Comparison of ENCODE assay signal across 20 cellular contexts in genomic region chr20:13341737-13342393, GRCh38.
DNase-seq lines count a peak whose midpoint lies in the region; ATAC-seq, FAIRE-seq and TF ChIP-seq lines count a peak whose summit lies in the region.
"Had no signal": no experiment of that assay in that cellular context is flagged by ENCODE, and none has a peak within 500 bp of the region (broad histone marks: within the 10 kb centered on the region; RNA-seq: fewer than 3 reads in every experiment).

No MANE protein-coding gene starts in this region.

- H3K27me3 ChIP-seq in HepG2 (ENCODE audit: control insufficient read depth in 1 of 2, insufficient read depth in 2 of 2, low read length in 2 of 2) (no peaks in the 10 kb centered on the region), right lobe of liver (no peaks in the 10 kb centered on the region), vagina (no peaks in the 10 kb centered on the region)
- H3K27me3 ChIP-seq: esophagus squamous epithelium, MG63 had no signal

- H3K4me1 Mint-ChIP-seq in naive thymus-derived CD8-positive, alpha-beta T cell = peaks cover 0 to 2% (median 0%) of the 10 kb centered on the region in 4 donors
- H3K4me1 Mint-ChIP-seq: CD8-positive, alpha-beta memory T cell; memory B cell had no signal

- no peak overlapping the region for H3K4me3 Mint-ChIP-seq in naive thymus-derived CD8-positive, alpha-beta T cell
- H3K4me3 Mint-ChIP-seq: activated naive CD8-positive, alpha-beta T cell; CD8-positive, alpha-beta memory T cell; memory B cell; nephron progenitor cell had no signal

- H3K9me3 ChIP-seq in HepG2 (ENCODE audit: low read length) (no peaks in the 10 kb centered on the region), right lobe of liver (no peaks in the 10 kb centered on the region), vagina (no peaks in the 10 kb centered on the region)
- H3K9me3 ChIP-seq: esophagus squamous epithelium, MG63, psoas muscle had no signal

- intact Hi-C loops in HepG2 (cut with micrococcal nuclease; ENCODE audit: unreplicated experiment) (no loop called here), right lobe of liver (cut with DNase I) (no loop called here), vagina (cut with DNase I) (no loop called here)

- no peaks in the 10 kb centered on the region for H3K79me2 ChIP-seq in HepG2 (ENCODE audit: insufficient read depth, low read length)

- CTCF ChIA-PET in HepG2 (lab: Yijun Ruan, JAX; ENCODE audit: low intra/inter-chr PET ratio, low total read pairs) = no interaction called here

- peaks cover 71% of the 10 kb centered on the region for H3K4me1 ChIP-seq in HepG2 (ENCODE audit: insufficient read depth, low read length)
- H3K4me1 ChIP-seq in right lobe of liver = peaks cover 0 to 5% (median 0%) of the 10 kb centered on the region in 4 donors
- peaks cover 8% of the 10 kb centered on the region for H3K4me1 ChIP-seq in vagina
- H3K4me1 ChIP-seq: esophagus squamous epithelium, psoas muscle had no signal

- POLR2A ChIA-PET in HepG2 (lab: Yijun Ruan, JAX) = no interaction called here
- POLR2A ChIA-PET in naive thymus-derived CD8-positive, alpha-beta T cell (lab: Charles Lee) = no interaction called here

- H3K27ac Mint-ChIP-seq in naive thymus-derived CD8-positive, alpha-beta T cell = no peak overlapping the region
- H3K27ac Mint-ChIP-seq: activated naive CD8-positive, alpha-beta T cell; CD8-positive, alpha-beta memory T cell; memory B cell had no signal

- H3K9me3 Mint-ChIP-seq in naive thymus-derived CD8-positive, alpha-beta T cell = peaks cover 0 to 3% (median 0%) of the 10 kb centered on the region in 9 donors
- H3K9me3 Mint-ChIP-seq: memory B cell, nephron progenitor cell had no signal

- ATAC-seq in HepG2 = no peak
- ATAC-seq in right lobe of liver = no peak
- peak; percentile 39 for ATAC-seq in HG03045 (IDR thresholded peaks at IDR 0.05; ENCODE audit: unreplicated experiment)
- no peak for ATAC-seq in naive thymus-derived CD8-positive, alpha-beta T cell
- ATAC-seq: psoas muscle had no signal

- DNase-seq in HepG2 (ENCODE audit: low spot score) = no peak
- DNase-seq in right lobe of liver = no peak
- DNase-seq in vagina (ENCODE audit: extremely low spot score in 2 of 2) = no peak
- no peak for DNase-seq in activated CD8-positive, alpha-beta memory T cell treated with anti-CD3 and anti-CD28 coated beads, Interleukin-2, amount 50 U/mL, for 4 hours
- DNase-seq in RKO (ENCODE audit: low spot score) = no peak
- DNase-seq in naive thymus-derived CD8-positive, alpha-beta T cell = no peak
- DNase-seq: activated CD4-positive, CD25-positive, alpha-beta regulatory T cell treated with anti-CD3 and anti-CD28 coated beads, Interleukin-2, amount 50 U/mL, for 72 hours; activated T-cell treated with anti-CD3 and anti-CD28 coated beads for 4 hours; CD8-positive, alpha-beta memory T cell; esophagus squamous epithelium; head of caudate nucleus; MG63; NCI-H187; NCI-H510A treated with DMSO at 0.1 percent for 48 hours; nephron progenitor cell; psoas muscle had no signal

- no peak for TF ChIP-seq RAD21 in HepG2 (CRISPR knock-in tag; IDR thresholded peaks at IDR 0.05)

- H2AFZ ChIP-seq in HepG2 (ENCODE audit: low read length) = no peak overlapping the region

- TF ChIP-seq CTCF in HepG2 (CRISPR knock-in tag; IDR thresholded peaks at IDR 0.05) (no peak), right lobe of liver (IDR thresholded peaks at IDR 0.05) (no peak), vagina (IDR thresholded peaks at IDR 0.05) (no peak)

- H4K20me1 ChIP-seq in HepG2 (ENCODE audit: insufficient read depth, low read length) = no peaks in the 10 kb centered on the region

- peaks cover 0 to 2% (median 0%) of the 10 kb centered on the region in 3 donors for H3K36me3 Mint-ChIP-seq in naive thymus-derived CD8-positive, alpha-beta T cell
- H3K36me3 Mint-ChIP-seq: memory B cell had no signal

- in situ Hi-C loops in HepG2 (cut with HindIII; ENCODE audit: extremely low pct_ligation_motif_present, low pct_unique_long_range_greater_than_20kb) = no loop called here

- H3K4me3 ChIP-seq in HepG2 (replicated peaks in 1 of 3; ENCODE audit: insufficient read depth in 1 of 3, low read depth in 2 of 3, low read length in 3 of 3) (no peak overlapping the region), right lobe of liver (no peak overlapping the region), vagina (no peak overlapping the region)
- H3K4me3 ChIP-seq: esophagus squamous epithelium, MG63, psoas muscle had no signal

- BruUV-seq in HepG2 (replicated peaks; lab: Mats Ljungman, UMichigan) = no TSS peak

- no peak overlapping the region for H3K4me2 ChIP-seq in HepG2 (ENCODE audit: low read depth, low read length)

- 86% methylated on average over 9 of the region's 9 CpGs for WGBS in HepG2 (ENCODE audit: low lambda C conversion rate)
- 71% methylated on average over 3 of the region's 9 CpGs for WGBS in right lobe of liver (ENCODE audit: insufficient coverage, low coverage, low lambda C conversion rate, missing lambda C conversion rate)

- FAIRE-seq in HepG2 (lab: Jason Lieb, UNC) (no peak), endometrium (lab: Jason Lieb, UNC) (peak; percentile 45)

- TF ChIP-seq POLR2A in HepG2 (IDR thresholded peaks at IDR 0.05; ENCODE audit: insufficient read depth in 1 of 2, low read depth in 2 of 2, low read length in 2 of 2) (no peak), right lobe of liver (IDR thresholded peaks at IDR 0.05) (no peak), vagina (IDR thresholded peaks at IDR 0.05) (no peak)

- TF ChIP-seq EP300 in HepG2 (IDR thresholded peaks at IDR 0.05; ENCODE audit: low read depth in 2 of 2, low read length in 2 of 2) (no peak), HepG2 (CRISPR knock-in tag; IDR thresholded peaks at IDR 0.05; ENCODE audit: borderline replicate concordance) (no peak)

- H3K36me3 ChIP-seq in HepG2 (replicated peaks in 1 of 2; ENCODE audit: control insufficient read depth in 1 of 2, insufficient read depth in 2 of 2, low read length in 2 of 2) (no peaks in the 10 kb centered on the region), right lobe of liver (no peaks in the 10 kb centered on the region), vagina (no peaks in the 10 kb centered on the region)
- H3K36me3 ChIP-seq: esophagus squamous epithelium, MG63 had no signal

- peaks cover 0 to 12% (median 2%) of the 10 kb centered on the region in 5 donors for H3K27me3 Mint-ChIP-seq in naive thymus-derived CD8-positive, alpha-beta T cell
- H3K27me3 Mint-ChIP-seq: memory B cell had no signal

- H3K27ac ChIP-seq in HepG2 (ENCODE audit: extremely low read length, insufficient read depth, low read length) = no peak overlapping the region
- no peak overlapping the region for H3K27ac ChIP-seq in right lobe of liver
- H3K27ac ChIP-seq in vagina = peak overlapping the region; percentile 60
- H3K27ac ChIP-seq: psoas muscle had no signal

- H3K9ac ChIP-seq in HepG2 (ENCODE audit: insufficient read depth, low read depth, low read length) = no peak overlapping the region

TF ChIP-seq in HepG2, 621 proteins besides CTCF, POLR2A, EP300 and RAD21:
- TF ChIP-seq, protein P1, sequence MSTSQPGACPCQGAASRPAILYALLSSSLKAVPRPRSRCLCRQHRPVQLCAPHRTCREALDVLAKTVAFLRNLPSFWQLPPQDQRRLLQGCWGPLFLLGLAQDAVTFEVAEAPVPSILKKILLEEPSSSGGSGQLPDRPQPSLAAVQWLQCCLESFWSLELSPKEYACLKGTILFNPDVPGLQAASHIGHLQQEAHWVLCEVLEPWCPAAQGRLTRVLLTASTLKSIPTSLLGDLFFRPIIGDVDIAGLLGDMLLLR (CRISPR knock-in tag; IDR thresholded peaks at IDR 0.05) = 0 out of 2 replicates have a peak, but pooled peaks have one; percentile 51
- TF ChIP-seq ZNF350 (CRISPR knock-in tag; IDR thresholded peaks at IDR 0.05; ENCODE audit: borderline replicate concordance, low read depth) (peak; percentile 29; the same call in 1 of the 2 replicates), ZNF629 (CRISPR knock-in tag; conservative IDR thresholded peaks at IDR 0.05) (no peak), NFE2L1 (CRISPR knock-in tag; IDR thresholded peaks at IDR 0.05; ENCODE audit: borderline replicate concordance) (no peak)
